In genomic region chr18:79327910-79328309, GRCh38 we compare ENCODE assay signal across 8 cellular contexts.
DNase-seq lines count a peak whose midpoint lies in the region; ATAC-seq and TF ChIP-seq lines count a peak whose summit lies in the region.
"Not testable (repeated sequence)": the region's sequence is repeated elsewhere in the genome, so short reads cannot be mapped to it uniquely, and the experiment has no call there.

No MANE protein-coding gene starts in this region.

- H3K27me3 ChIP-seq in CD8-positive, alpha-beta memory T cell (ENCODE audit: insufficient read depth, low read length, poor library complexity, severe bottlenecking); neural progenitor cell: not testable (repeated sequence)

- H4K20me1 ChIP-seq in neural progenitor cell (ENCODE audit: low read depth), result not testable (repeated sequence)

- not testable (repeated sequence) for TF ChIP-seq CTCF in glutamatergic neuron (IDR thresholded peaks at IDR 0.05; ENCODE audit: partially characterized antibody, unreplicated experiment); neural progenitor cell (IDR thresholded peaks at IDR 0.05)

- H3K27ac ChIP-seq in CD8-positive, alpha-beta memory T cell (ENCODE audit: low read depth, low read length); neural progenitor cell: not testable (repeated sequence)

- peak overlapping the region in 6 of 8 donors; percentile 37 to 87 (median 71) for H3K27ac Mint-ChIP-seq in CD8-positive, alpha-beta memory T cell
- H3K27ac Mint-ChIP-seq in T-helper 2 cell treated with Interferon-gamma antibody and Interleukin-4, amounts not matched to agents 5 μg/mL and 100 μg/mL, for 36 hours, result peak overlapping the region; percentile 55
- H3K27ac Mint-ChIP-seq in activated CD8-positive, alpha-beta memory T cell treated with anti-CD3 and anti-CD28 coated beads, Interleukin-2, amount 10 ng/mL, durations not matched to agents 7 days and 5 days, result peak overlapping the region; percentile 82
- H3K27ac Mint-ChIP-seq in activated naive CD4-positive, alpha-beta T cell treated with anti-CD3 and anti-CD28 coated beads, Interleukin-2, amount 10 ng/mL, durations not matched to agents 7 days and 5 days, result peak overlapping the region; percentile 43
- peak overlapping the region; percentile 54 for H3K27ac Mint-ChIP-seq in central memory CD8-positive, alpha-beta T cell (ENCODE audit: low read depth)
- H3K27ac Mint-ChIP-seq in glutamatergic neuron (ENCODE audit: unreplicated experiment) (peak overlapping the region; percentile 28), neural progenitor cell (peak overlapping the region; percentile 72)
- peak overlapping the region; percentile 89 to 95 for H3K27ac Mint-ChIP-seq in stimulated activated naive CD8-positive, alpha-beta T cell treated with anti-CD3 and anti-CD28 coated beads, Interleukin-15, amount 100 ng/mL, for 72 hours

- not testable (repeated sequence) for H3K4me3 ChIP-seq in CD8-positive, alpha-beta memory T cell (ENCODE audit: low read length); neural progenitor cell

- H3K9me3 Mint-ChIP-seq in CD8-positive, alpha-beta memory T cell; T-helper 2 cell treated with Interferon-gamma antibody and Interleukin-4, amounts not matched to agents 5 μg/mL and 100 μg/mL, for 36 hours; activated naive CD4-positive, alpha-beta T cell treated with anti-CD3 and anti-CD28 coated beads, Interleukin-2, amount 10 ng/mL, durations not matched to agents 7 days and 5 days; central memory CD8-positive, alpha-beta T cell; glutamatergic neuron (ENCODE audit: unreplicated experiment); neural progenitor cell: not testable (repeated sequence)
- peaks cover 18% of the 10 kb centered on the region for H3K9me3 Mint-ChIP-seq in activated CD8-positive, alpha-beta memory T cell treated with anti-CD3 and anti-CD28 coated beads, Interleukin-2, amount 10 ng/mL, durations not matched to agents 7 days and 5 days (ENCODE audit: low read depth)
- H3K9me3 Mint-ChIP-seq in stimulated activated naive CD8-positive, alpha-beta T cell treated with anti-CD3 and anti-CD28 coated beads, Interleukin-15, amount 100 ng/mL, for 72 hours, result peaks cover 5 to 15% of the 10 kb centered on the region in 2 donors

- H3K4me3 Mint-ChIP-seq in CD8-positive, alpha-beta memory T cell, result peak overlapping the region in 6 of 7 donors; percentile 25 to 89 (median 66)
- H3K4me3 Mint-ChIP-seq in T-helper 2 cell treated with Interferon-gamma antibody and Interleukin-4, amounts not matched to agents 5 μg/mL and 100 μg/mL, for 36 hours; activated naive CD4-positive, alpha-beta T cell treated with anti-CD3 and anti-CD28 coated beads, Interleukin-2, amount 10 ng/mL, durations not matched to agents 7 days and 5 days; glutamatergic neuron (ENCODE audit: unreplicated experiment); neural progenitor cell; stimulated activated naive CD8-positive, alpha-beta T cell treated with anti-CD3 and anti-CD28 coated beads, Interleukin-15, amount 100 ng/mL, for 72 hours: not testable (repeated sequence)
- peak overlapping the region; percentile 43 for H3K4me3 Mint-ChIP-seq in activated CD8-positive, alpha-beta memory T cell treated with anti-CD3 and anti-CD28 coated beads, Interleukin-2, amount 10 ng/mL, durations not matched to agents 7 days and 5 days
- H3K4me3 Mint-ChIP-seq in central memory CD8-positive, alpha-beta T cell, result peak overlapping the region; percentile 50

- POLR2A ChIA-PET in CD8-positive, alpha-beta memory T cell (lab: Charles Lee), result not testable (repeated sequence)

- not testable (repeated sequence) for H3K79me2 ChIP-seq in neural progenitor cell (ENCODE audit: low read depth)

- not testable (repeated sequence) for H3F3A ChIP-seq in neural progenitor cell (ENCODE audit: low read depth)

- not testable (repeated sequence) for H2AFZ ChIP-seq in neural progenitor cell (replicated peaks)

- not testable (repeated sequence) for ATAC-seq in activated CD8-positive, alpha-beta memory T cell treated with anti-CD3 and anti-CD28 coated beads, Interleukin-2, amount 10 ng/mL, durations not matched to agents 7 days and 5 days; central memory CD8-positive, alpha-beta T cell (replicated peaks; ENCODE audit: extremely low read depth, poor library complexity, severe bottlenecking); stimulated activated naive CD8-positive, alpha-beta T cell treated with anti-CD3 and anti-CD28 coated beads, Interleukin-15, amount 100 ng/mL, for 72 hours

- H3K4me1 Mint-ChIP-seq in CD8-positive, alpha-beta memory T cell, result peaks cover 19 to 28% (median 20%) of the 10 kb centered on the region in 3 donors
- not testable (repeated sequence) for H3K4me1 Mint-ChIP-seq in T-helper 2 cell treated with Interferon-gamma antibody and Interleukin-4, amounts not matched to agents 5 μg/mL and 100 μg/mL, for 36 hours (ENCODE audit: low read depth); activated naive CD4-positive, alpha-beta T cell treated with anti-CD3 and anti-CD28 coated beads, Interleukin-2, amount 10 ng/mL, durations not matched to agents 7 days and 5 days; glutamatergic neuron (ENCODE audit: low read depth, unreplicated experiment); neural progenitor cell
- peaks cover 20% of the 10 kb centered on the region for H3K4me1 Mint-ChIP-seq in activated CD8-positive, alpha-beta memory T cell treated with anti-CD3 and anti-CD28 coated beads, Interleukin-2, amount 10 ng/mL, durations not matched to agents 7 days and 5 days
- peaks cover 30% of the 10 kb centered on the region for H3K4me1 Mint-ChIP-seq in central memory CD8-positive, alpha-beta T cell
- peaks cover 11% of the 10 kb centered on the region for H3K4me1 Mint-ChIP-seq in stimulated activated naive CD8-positive, alpha-beta T cell treated with anti-CD3 and anti-CD28 coated beads, Interleukin-15, amount 100 ng/mL, for 72 hours

- peak in 2 of 5 donors; percentile 21 to 55 for DNase-seq in CD8-positive, alpha-beta memory T cell
- DNase-seq in T-helper 2 cell treated with Interferon-gamma antibody and Interleukin-4, amounts not matched to agents 5 μg/mL and 100 μg/mL, for 36 hours (ENCODE audit: low spot score); activated naive CD4-positive, alpha-beta T cell treated with anti-CD3 and anti-CD28 coated beads, Interleukin-2, amount 10 ng/mL, durations not matched to agents 7 days and 5 days; central memory CD8-positive, alpha-beta T cell (ENCODE audit: low spot score in 2 of 2); glutamatergic neuron; neural progenitor cell (ENCODE audit: low spot score): not testable (repeated sequence)
- DNase-seq in activated CD8-positive, alpha-beta memory T cell treated with anti-CD3 and anti-CD28 coated beads, Interleukin-2, amount 10 ng/mL, durations not matched to agents 7 days and 5 days, result peak; percentile 47
- peak in 1 of 2 donors; percentile 16 for DNase-seq in stimulated activated naive CD8-positive, alpha-beta T cell treated with anti-CD3 and anti-CD28 coated beads, Interleukin-15, amount 100 ng/mL, for 72 hours

- not testable (repeated sequence) for H3K9ac ChIP-seq in neural progenitor cell

- CTCF ChIA-PET in CD8-positive, alpha-beta memory T cell (lab: Charles Lee); activated CD8-positive, alpha-beta memory T cell treated with anti-CD3 and anti-CD28 coated beads, Interleukin-2, amount 10 ng/mL, durations not matched to agents 7 days and 5 days (lab: Charles Lee); activated naive CD4-positive, alpha-beta T cell treated with anti-CD3 and anti-CD28 coated beads, Interleukin-2, amount 10 ng/mL, durations not matched to agents 7 days and 5 days (lab: Charles Lee): not testable (repeated sequence)

- not testable (repeated sequence) for H3K27me3 Mint-ChIP-seq in CD8-positive, alpha-beta memory T cell; T-helper 2 cell treated with Interferon-gamma antibody and Interleukin-4, amounts not matched to agents 5 μg/mL and 100 μg/mL, for 36 hours (ENCODE audit: low read depth); activated CD8-positive, alpha-beta memory T cell treated with anti-CD3 and anti-CD28 coated beads, Interleukin-2, amount 10 ng/mL, durations not matched to agents 7 days and 5 days; activated naive CD4-positive, alpha-beta T cell treated with anti-CD3 and anti-CD28 coated beads, Interleukin-2, amount 10 ng/mL, durations not matched to agents 7 days and 5 days; central memory CD8-positive, alpha-beta T cell; glutamatergic neuron (ENCODE audit: unreplicated experiment); neural progenitor cell (ENCODE audit: insufficient read depth, low read depth); stimulated activated naive CD8-positive, alpha-beta T cell treated with anti-CD3 and anti-CD28 coated beads, Interleukin-15, amount 100 ng/mL, for 72 hours

- not testable (repeated sequence) for H3K4me2 ChIP-seq in neural progenitor cell

- H3K4me1 ChIP-seq in CD8-positive, alpha-beta memory T cell (ENCODE audit: insufficient read depth, low read length); neural progenitor cell: not testable (repeated sequence)

- H3K36me3 ChIP-seq in CD8-positive, alpha-beta memory T cell (ENCODE audit: insufficient read depth, low read length); neural progenitor cell: not testable (repeated sequence)

- H3K36me3 Mint-ChIP-seq in CD8-positive, alpha-beta memory T cell, result peaks cover 3 to 46% (median 7%) of the 10 kb centered on the region in 3 donors
- H3K36me3 Mint-ChIP-seq in T-helper 2 cell treated with Interferon-gamma antibody and Interleukin-4, amounts not matched to agents 5 μg/mL and 100 μg/mL, for 36 hours (ENCODE audit: low read depth); glutamatergic neuron (ENCODE audit: unreplicated experiment): not testable (repeated sequence)
- H3K36me3 Mint-ChIP-seq in activated CD8-positive, alpha-beta memory T cell treated with anti-CD3 and anti-CD28 coated beads, Interleukin-2, amount 10 ng/mL, durations not matched to agents 7 days and 5 days, result peaks cover 36% of the 10 kb centered on the region
- H3K36me3 Mint-ChIP-seq in activated naive CD4-positive, alpha-beta T cell treated with anti-CD3 and anti-CD28 coated beads, Interleukin-2, amount 10 ng/mL, durations not matched to agents 7 days and 5 days, result peaks cover 14% of the 10 kb centered on the region
- peaks cover 26% of the 10 kb centered on the region for H3K36me3 Mint-ChIP-seq in central memory CD8-positive, alpha-beta T cell (ENCODE audit: insufficient read depth)
- peaks cover 16% of the 10 kb centered on the region for H3K36me3 Mint-ChIP-seq in neural progenitor cell

- H3K9me3 ChIP-seq in CD8-positive, alpha-beta memory T cell (ENCODE audit: low read length); neural progenitor cell (ENCODE audit: low read depth): not testable (repeated sequence)

Comparison
In these comparisons a context has a peak if more than half of its experiments do, and no peak if none do; other contexts are left out.
1. H3K27ac Mint-ChIP-seq: peak in every context shown above with its lines; median percentile 92 in stimulated activated naive CD8-positive, alpha-beta T cell treated with anti-CD3 and anti-CD28 coated beads, Interleukin-15, amount 100 ng/mL, for 72 hours; 82 in activated CD8-positive, alpha-beta memory T cell treated with anti-CD3 and anti-CD28 coated beads, Interleukin-2, amount 10 ng/mL, durations not matched to agents 7 days and 5 days; 72 in neural progenitor cell; 71 in CD8-positive, alpha-beta memory T cell; 55 in T-helper 2 cell treated with Interferon-gamma antibody and Interleukin-4, amounts not matched to agents 5 μg/mL and 100 μg/mL, for 36 hours; 54 in central memory CD8-positive, alpha-beta T cell; 43 in activated naive CD4-positive, alpha-beta T cell treated with anti-CD3 and anti-CD28 coated beads, Interleukin-2, amount 10 ng/mL, durations not matched to agents 7 days and 5 days; 28 in glutamatergic neuron.